In the genomic region with DNA sequence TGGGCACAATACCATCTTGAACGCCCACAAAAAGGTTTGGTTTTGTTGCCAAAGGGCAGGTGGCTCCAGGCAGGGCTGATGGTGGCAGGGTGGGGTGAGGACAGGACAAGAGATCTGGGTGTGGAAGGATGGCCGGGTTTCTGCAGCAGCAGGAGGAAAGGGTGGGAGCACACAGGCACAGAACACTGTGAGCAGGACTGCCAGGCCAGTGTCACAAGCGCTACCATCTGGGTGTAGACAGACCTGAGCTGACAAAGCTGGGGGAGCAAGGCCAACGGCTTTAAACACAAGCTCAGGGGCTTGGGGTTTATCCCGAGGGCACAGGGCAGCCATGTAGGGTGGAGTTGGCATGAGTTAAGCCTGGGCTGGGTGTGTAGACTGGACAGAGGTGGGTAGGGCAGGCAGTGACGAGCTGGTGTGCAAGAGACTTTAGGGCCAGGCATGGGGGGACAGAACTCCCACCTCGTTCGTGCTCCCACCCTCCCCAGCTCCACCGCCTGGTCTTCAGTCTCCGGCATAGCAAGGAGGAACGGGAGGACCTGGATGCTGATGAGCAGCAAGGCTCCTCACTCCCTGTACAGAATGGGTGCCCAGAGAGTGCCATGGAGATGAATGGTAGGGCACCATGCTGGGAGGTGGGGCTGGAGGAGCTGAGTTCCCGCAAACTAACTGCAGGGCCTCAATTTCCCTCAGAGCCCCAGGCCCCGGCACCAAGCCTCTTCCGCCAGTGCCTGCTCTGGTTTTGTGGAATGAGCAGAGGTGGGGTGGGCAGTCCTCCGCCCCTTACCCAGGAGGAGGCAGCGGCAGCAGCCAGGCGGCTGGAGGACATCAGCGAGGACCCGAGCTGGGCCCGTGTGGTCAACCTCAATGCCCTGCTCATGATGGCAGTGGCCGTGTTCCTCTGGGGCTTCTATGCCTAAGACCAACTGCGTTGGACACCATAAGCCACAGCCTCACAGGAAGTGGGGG, we compare ENCODE assay signal across 22 cellular contexts. TPM values are rescaled to one million over a fixed set of nuclear protein-coding genes. Genes with fewer than 3 reads are reported as not detected.
DNase-seq lines count a peak whose midpoint lies in the region; ATAC-seq and TF ChIP-seq lines count a peak whose summit lies in the region.
"Had no signal": no experiment of that assay in that cellular context is flagged by ENCODE, and none has a peak within 500 bp of the region (broad histone marks: within the 10 kb centered on the region; RNA-seq: fewer than 3 reads in every experiment).

No MANE protein-coding gene starts in this region.

- no peaks in the 10 kb centered on the region for H3K9me2 ChIP-seq in OCI-LY7 (ENCODE audit: insufficient read depth, low read length)

- no peak for TF ChIP-seq CTCF in OCI-LY7 (conservative IDR thresholded peaks at IDR 0.05; ENCODE audit: low read length)
- no peak for TF ChIP-seq CTCF in neural crest cell (conservative IDR thresholded peaks at IDR 0.05)
- TF ChIP-seq CTCF in esophagus muscularis mucosa (IDR thresholded peaks at IDR 0.05), result no peak

- BruUV-seq in OCI-LY7 (replicated peaks; lab: Mats Ljungman, UMichigan), result TSS peak; percentile 66

- no peak overlapping the region for H2BK15ac ChIP-seq in mesendoderm (replicated peaks; ENCODE audit: low read depth)

- no peak overlapping the region for H2AFZ ChIP-seq in OCI-LY7 (ENCODE audit: low read length)
- H2AFZ ChIP-seq: hepatocyte had no signal

- H4K8ac ChIP-seq in mesendoderm (ENCODE audit: low read depth, low read length), result no peak overlapping the region

- POLR2A ChIA-PET in activated CD4-positive, alpha-beta memory T cell treated with anti-CD3 and anti-CD28 coated beads, Interleukin-2, amount 10 ng/mL, durations not matched to agents 7 days and 5 days (lab: Charles Lee), result interaction anchor here (1.0 to 3.4 kb wide), 4 partner anchors 10 to 30 kb away, joined by 3 to 10 read pairs (median 3); partner anchors contain the start of gene RUSF1
- POLR2A ChIA-PET in activated CD4-positive, alpha-beta memory T cell treated with anti-CD3 and anti-CD28 coated beads for 36 hours (lab: Charles Lee), result interaction anchor here (0.9 to 2.1 kb wide), 2 partner anchors 13 to 18 kb away, joined by 4 to 9 read pairs; partner anchors contain the start of gene RUSF1
- POLR2A ChIA-PET in OCI-LY7 (lab: Charles Lee), result no interaction called here

- peaks cover 7% of the 10 kb centered on the region for H3K27me3 Mint-ChIP-seq in activated CD4-positive, alpha-beta memory T cell treated with anti-CD3 and anti-CD28 coated beads, Interleukin-2, amount 10 ng/mL, durations not matched to agents 7 days and 5 days
- H3K27me3 Mint-ChIP-seq in activated CD4-positive, alpha-beta memory T cell treated with anti-CD3 and anti-CD28 coated beads for 36 hours, result no peaks in the 10 kb centered on the region
- H3K27me3 Mint-ChIP-seq in central memory CD8-positive, alpha-beta T cell, result no peaks in the 10 kb centered on the region
- peaks cover 52% of the 10 kb centered on the region for H3K27me3 Mint-ChIP-seq in neural crest cell (ENCODE audit: low read depth)

- H3K36me3 Mint-ChIP-seq in activated CD4-positive, alpha-beta memory T cell treated with anti-CD3 and anti-CD28 coated beads, Interleukin-2, amount 10 ng/mL, durations not matched to agents 7 days and 5 days (ENCODE audit: low read depth), result peaks cover 11% of the 10 kb centered on the region
- peaks cover 4% of the 10 kb centered on the region for H3K36me3 Mint-ChIP-seq in activated CD4-positive, alpha-beta memory T cell treated with anti-CD3 and anti-CD28 coated beads for 36 hours
- peaks cover 7% of the 10 kb centered on the region for H3K36me3 Mint-ChIP-seq in central memory CD8-positive, alpha-beta T cell (ENCODE audit: insufficient read depth)
- H3K36me3 Mint-ChIP-seq in neural crest cell (ENCODE audit: low read depth), result peaks cover 8% of the 10 kb centered on the region

- no peak overlapping the region for H2BK5ac ChIP-seq in mesendoderm (ENCODE audit: low read length)

- H2BK120ac ChIP-seq in mesendoderm (ENCODE audit: low read depth, low read length), result no peak overlapping the region

- no peak for DNase-seq in activated CD4-positive, alpha-beta memory T cell treated with anti-CD3 and anti-CD28 coated beads, Interleukin-2, amount 10 ng/mL, durations not matched to agents 7 days and 5 days
- no peak for DNase-seq in activated CD4-positive, alpha-beta memory T cell treated with anti-CD3 and anti-CD28 coated beads for 36 hours
- DNase-seq in OCI-LY7 (ENCODE audit: low spot score) (no peak), neural crest cell (ENCODE audit: low read depth, low spot score) (no peak), esophagus muscularis mucosa (ENCODE audit: extremely low spot score) (no peak), mesendoderm (no peak)
- DNase-seq in central memory CD8-positive, alpha-beta T cell (ENCODE audit: low spot score in 2 of 2), result no peak
- DNase-seq: anterior cingulate cortex; kidney glomerular epithelial cell; NCI-H226; stimulated activated CD4-positive, alpha-beta T cell treated with anti-CD3 and anti-CD28 coated beads, Interleukin-15, amount 100 ng/mL, for 24 hours; stimulated activated naive CD8-positive, alpha-beta T cell treated with anti-CD3 and anti-CD28 coated beads, Interleukin-15, amount 100 ng/mL, for 72 hours; trophoblast cell had no signal

- H3K27ac Mint-ChIP-seq in activated CD4-positive, alpha-beta memory T cell treated with anti-CD3 and anti-CD28 coated beads, Interleukin-2, amount 10 ng/mL, durations not matched to agents 7 days and 5 days, result no peak overlapping the region
- H3K27ac Mint-ChIP-seq in activated CD4-positive, alpha-beta memory T cell treated with anti-CD3 and anti-CD28 coated beads for 36 hours, result no peak overlapping the region
- no peak overlapping the region for H3K27ac Mint-ChIP-seq in central memory CD8-positive, alpha-beta T cell (ENCODE audit: low read depth)
- no peak overlapping the region for H3K27ac Mint-ChIP-seq in neural crest cell (ENCODE audit: unreplicated experiment)

- CTCF ChIA-PET in activated CD4-positive, alpha-beta memory T cell treated with anti-CD3 and anti-CD28 coated beads, Interleukin-2, amount 10 ng/mL, durations not matched to agents 7 days and 5 days (lab: Charles Lee), result interaction anchor here (0.6 to 1.2 kb wide), 2 partner anchors 35 to 272 kb away, joined by 3 read pairs; no protein-coding TSS in a partner anchor
- CTCF ChIA-PET in activated CD4-positive, alpha-beta memory T cell treated with anti-CD3 and anti-CD28 coated beads for 36 hours (lab: Charles Lee), result no interaction called here
- CTCF ChIA-PET in OCI-LY7 (lab: Charles Lee; ENCODE audit: unreplicated experiment), result no interaction called here

- H3K36me3 ChIP-seq in OCI-LY7 (ENCODE audit: insufficient read depth, low read length) (no peaks in the 10 kb centered on the region), esophagus muscularis mucosa (peaks cover 25 to 55% (median 50%) of the 10 kb centered on the region in 4 donors), mesendoderm (ENCODE audit: control insufficient read depth, insufficient read depth, low read length) (no peaks in the 10 kb centered on the region)

- no peaks in the 10 kb centered on the region for H4K20me1 ChIP-seq in OCI-LY7 (ENCODE audit: insufficient read depth, low read length)

- no peak overlapping the region for H3K4ac ChIP-seq in mesendoderm (ENCODE audit: low read depth, low read length)

- peaks cover 12% of the 10 kb centered on the region for H3K4me1 Mint-ChIP-seq in activated CD4-positive, alpha-beta memory T cell treated with anti-CD3 and anti-CD28 coated beads, Interleukin-2, amount 10 ng/mL, durations not matched to agents 7 days and 5 days
- H3K4me1 Mint-ChIP-seq in activated CD4-positive, alpha-beta memory T cell treated with anti-CD3 and anti-CD28 coated beads for 36 hours (ENCODE audit: low read depth), result peaks cover 6% of the 10 kb centered on the region
- peaks cover 11% of the 10 kb centered on the region for H3K4me1 Mint-ChIP-seq in central memory CD8-positive, alpha-beta T cell
- H3K4me1 Mint-ChIP-seq in neural crest cell, result peaks cover 3% of the 10 kb centered on the region

- no peak overlapping the region for H3K56ac ChIP-seq in mesendoderm (ENCODE audit: low read length)

- TF ChIP-seq POLR2A in esophagus muscularis mucosa (IDR thresholded peaks at IDR 0.05; ENCODE audit: low read depth), result no peak

- intact Hi-C loops in activated CD4-positive, alpha-beta memory T cell treated with anti-CD3 and anti-CD28 coated beads for 36 hours (cut with micrococcal nuclease), result no loop called here
- intact Hi-C loops in OCI-LY7 (cut with micrococcal nuclease; ENCODE audit: unreplicated experiment) (no loop called here), esophagus muscularis mucosa (cut with DNase I) (no loop called here)

- H3K79me1 ChIP-seq in mesendoderm (ENCODE audit: low read length), result no peaks in the 10 kb centered on the region

- H3K9me3 ChIP-seq in OCI-LY7 (ENCODE audit: low read length), result no peaks in the 10 kb centered on the region
- no peaks in the 10 kb centered on the region for H3K9me3 ChIP-seq in esophagus muscularis mucosa
- H3K9me3 ChIP-seq: A549 had no signal

- no peak overlapping the region for H2AK5ac ChIP-seq in mesendoderm (ENCODE audit: low read length)

- H3K23ac ChIP-seq in mesendoderm (ENCODE audit: low read length), result no peak overlapping the region

- no peaks in the 10 kb centered on the region for H3K9me3 Mint-ChIP-seq in activated CD4-positive, alpha-beta memory T cell treated with anti-CD3 and anti-CD28 coated beads, Interleukin-2, amount 10 ng/mL, durations not matched to agents 7 days and 5 days
- H3K9me3 Mint-ChIP-seq in activated CD4-positive, alpha-beta memory T cell treated with anti-CD3 and anti-CD28 coated beads for 36 hours, result no peaks in the 10 kb centered on the region
- no peaks in the 10 kb centered on the region for H3K9me3 Mint-ChIP-seq in central memory CD8-positive, alpha-beta T cell
- no peaks in the 10 kb centered on the region for H3K9me3 Mint-ChIP-seq in neural crest cell
- H3K9me3 Mint-ChIP-seq: stimulated activated naive CD8-positive, alpha-beta T cell treated with anti-CD3 and anti-CD28 coated beads, Interleukin-15, amount 100 ng/mL, for 72 hours had no signal

- no peak overlapping the region for H3K18ac ChIP-seq in mesendoderm (ENCODE audit: low read length)

- H3K4me3 Mint-ChIP-seq in activated CD4-positive, alpha-beta memory T cell treated with anti-CD3 and anti-CD28 coated beads, Interleukin-2, amount 10 ng/mL, durations not matched to agents 7 days and 5 days, result peak overlapping the region; percentile 5
- no peak overlapping the region for H3K4me3 Mint-ChIP-seq in activated CD4-positive, alpha-beta memory T cell treated with anti-CD3 and anti-CD28 coated beads for 36 hours
- peak overlapping the region; percentile 45 for H3K4me3 Mint-ChIP-seq in central memory CD8-positive, alpha-beta T cell
- peak overlapping the region; percentile 47 for H3K4me3 Mint-ChIP-seq in neural crest cell
- H3K4me3 Mint-ChIP-seq: stimulated activated naive CD8-positive, alpha-beta T cell treated with anti-CD3 and anti-CD28 coated beads, Interleukin-15, amount 100 ng/mL, for 72 hours had no signal

- H3K27ac ChIP-seq in OCI-LY7 (ENCODE audit: low read depth, low read length, poor library complexity, severe bottlenecking), result no peak overlapping the region
- H3K27ac ChIP-seq in esophagus muscularis mucosa (replicated peaks in 1 of 4), result no peak overlapping the region
- H3K27ac ChIP-seq in mesendoderm (ENCODE audit: low read depth, low read length), result no peak overlapping the region
- H3K27ac ChIP-seq: A549, hepatocyte, VCaP had no signal

- H3K4me3 ChIP-seq in OCI-LY7 (ENCODE audit: low read depth, low read length, poor library complexity, severe bottlenecking), result no peak overlapping the region
- H3K4me3 ChIP-seq in esophagus muscularis mucosa, result no peak overlapping the region
- H3K4me3 ChIP-seq in mesendoderm (ENCODE audit: low read length), result no peak overlapping the region
- H3K4me3 ChIP-seq: A549, hepatocyte had no signal

- peaks cover 4% of the 10 kb centered on the region for H3K4me1 ChIP-seq in OCI-LY7 (ENCODE audit: insufficient read depth, low read length, poor library complexity, severe bottlenecking)
- peaks cover 17 to 25% (median 23%) of the 10 kb centered on the region in 4 donors for H3K4me1 ChIP-seq in esophagus muscularis mucosa
- H3K4me1 ChIP-seq in mesendoderm (ENCODE audit: control insufficient read depth, low read depth, low read length), result no peaks in the 10 kb centered on the region

- no peak overlapping the region for H3K9ac ChIP-seq in mesendoderm (ENCODE audit: low read length)

- ATAC-seq in central memory CD8-positive, alpha-beta T cell (replicated peaks; ENCODE audit: extremely low read depth, poor library complexity, severe bottlenecking), result no peak
- ATAC-seq in HG02852 (IDR thresholded peaks at IDR 0.05; ENCODE audit: unreplicated experiment), result no peak
- ATAC-seq: A549; Right ventricle myocardium inferior; stimulated activated naive CD8-positive, alpha-beta T cell treated with anti-CD3 and anti-CD28 coated beads, Interleukin-15, amount 100 ng/mL, for 72 hours had no signal

- no peak overlapping the region for H4K5ac ChIP-seq in mesendoderm (ENCODE audit: low read length)

- H3K27me3 ChIP-seq in esophagus muscularis mucosa, result peaks cover 0 to 41% (median 9%) of the 10 kb centered on the region in 4 donors
- peaks cover 12% of the 10 kb centered on the region for H3K27me3 ChIP-seq in mesendoderm (ENCODE audit: insufficient read depth, low read length, poor library complexity)
- H3K27me3 ChIP-seq: hepatocyte had no signal

- no peaks in the 10 kb centered on the region for H3K79me2 ChIP-seq in OCI-LY7 (ENCODE audit: insufficient read depth, low read depth, low read length)
- H3K79me2 ChIP-seq in mesendoderm (ENCODE audit: control insufficient read depth, insufficient read depth, low read length), result no peaks in the 10 kb centered on the region
- H3K79me2 ChIP-seq: hepatocyte had no signal

- no peak for TF ChIP-seq EP300 in esophagus muscularis mucosa (IDR thresholded peaks at IDR 0.05)

- 91% methylated on average over 12 of the region's 22 CpGs for WGBS in esophagus muscularis mucosa
- WGBS in mesendoderm (ENCODE audit: extremely low coverage, insufficient coverage, low lambda C conversion rate), result no CpG with 5 or more reads among the region's 22 CpGs

- H3K4me2 ChIP-seq in OCI-LY7 (ENCODE audit: low read length) (no peak overlapping the region), mesendoderm (ENCODE audit: low read length) (no peak overlapping the region)
- H3K4me2 ChIP-seq: A549, hepatocyte had no signal

RNA-seq across cellular contexts. Expression of gene SLC5A2, which starts 7.0 kb away (rescaled TPM):
- total RNA-seq in activated CD4-positive, alpha-beta memory T cell treated with anti-CD3 and anti-CD28 coated beads, Interleukin-2, amount 10 ng/mL, durations not matched to agents 7 days and 5 days, result under 1 TPM; 0.25 to 0.30 TPM
- under 1 TPM in 1 of 2 experiments, not detected in 1; 0.21 TPM for total RNA-seq in activated CD4-positive, alpha-beta memory T cell treated with anti-CD3 and anti-CD28 coated beads for 36 hours
- not detected in 2 replicates for total RNA-seq in OCI-LY7 (2014; rRNA removed; shearing (Covaris generic))
- total RNA-seq in OCI-LY7 (2022) (not detected in 2 replicates), neural crest cell (not detected in 2 replicates), esophagus muscularis mucosa (under 1 TPM in 3 of 4 donors, not detected in 1; 0.13 to 0.66 (median 0.34) TPM)
- 0.01 TPM for polyA plus RNA-seq in mesendoderm (2013, experiment 1 of 2)
- not detected for polyA plus RNA-seq in mesendoderm (2013, experiment 2 of 2)
- total RNA-seq: H4, mesenteric fat pad, right cardiac atrium, Right ventricle myocardium inferior had no signal

RNA-seq across cellular contexts. Expression of gene TGFB1I1, which starts 17.9 kb away (rescaled TPM):
- under 1 TPM; 0.25 to 0.38 TPM for total RNA-seq in activated CD4-positive, alpha-beta memory T cell treated with anti-CD3 and anti-CD28 coated beads, Interleukin-2, amount 10 ng/mL, durations not matched to agents 7 days and 5 days
- total RNA-seq in activated CD4-positive, alpha-beta memory T cell treated with anti-CD3 and anti-CD28 coated beads for 36 hours, result 1 to 10 TPM in 1 of 2 experiments, under 1 TPM in 1; 0.80 to 1.1 TPM
- total RNA-seq in OCI-LY7 (2014; rRNA removed; shearing (Covaris generic)), result 0.05 and 0.73 TPM in 2 replicates
- total RNA-seq in OCI-LY7 (2022) (0.38 TPM in 1 of 2 replicates, not detected in the other), neural crest cell (7.2 and 8.8 TPM in 2 replicates), esophagus muscularis mucosa (100 to 1,000 TPM; 255 to 471 (median 274) TPM)
- 4.1 TPM for polyA plus RNA-seq in mesendoderm (2013, experiment 1 of 2)
- polyA plus RNA-seq in mesendoderm (2013, experiment 2 of 2), result 4.7 TPM

RNA-seq across cellular contexts. Expression of gene RUSF1, which starts 18.3 kb away (rescaled TPM):
- total RNA-seq in activated CD4-positive, alpha-beta memory T cell treated with anti-CD3 and anti-CD28 coated beads, Interleukin-2, amount 10 ng/mL, durations not matched to agents 7 days and 5 days, result 10 to 100 TPM; 36.8 to 37.9 TPM
- 10 to 100 TPM; 40.9 to 41.2 TPM for total RNA-seq in activated CD4-positive, alpha-beta memory T cell treated with anti-CD3 and anti-CD28 coated beads for 36 hours
- total RNA-seq in OCI-LY7 (2014; rRNA removed; shearing (Covaris generic)), result 24.0 and 28.6 TPM in 2 replicates
- total RNA-seq in OCI-LY7 (2022) (40.4 TPM in 2 replicates), neural crest cell (47.6 and 47.7 TPM in 2 replicates), esophagus muscularis mucosa (10 to 100 TPM; 32.4 to 51.3 (median 43.6) TPM)
- polyA plus RNA-seq in mesendoderm (2013, experiment 1 of 2), result 12.4 TPM
- polyA plus RNA-seq in mesendoderm (2013, experiment 2 of 2), result 12.2 TPM

RNA-seq across cellular contexts. Expression of gene ARMC5, which starts 30.6 kb away (rescaled TPM):
- 10 to 100 TPM; 10.1 to 12.0 TPM for total RNA-seq in activated CD4-positive, alpha-beta memory T cell treated with anti-CD3 and anti-CD28 coated beads, Interleukin-2, amount 10 ng/mL, durations not matched to agents 7 days and 5 days
- 1 to 10 TPM; 5.5 to 6.4 TPM for total RNA-seq in activated CD4-positive, alpha-beta memory T cell treated with anti-CD3 and anti-CD28 coated beads for 36 hours
- 6.4 and 7.0 TPM in 2 replicates for total RNA-seq in OCI-LY7 (2014; rRNA removed; shearing (Covaris generic))
- total RNA-seq in OCI-LY7 (2022) (7.8 and 8.8 TPM in 2 replicates), neural crest cell (11.8 and 12.3 TPM in 2 replicates), esophagus muscularis mucosa (10 to 100 TPM in 2 of 4 donors, 1 to 10 TPM in 2; 5.4 to 13.4 (median 9.9) TPM)
- polyA plus RNA-seq in mesendoderm (2013, experiment 1 of 2), result 6.4 TPM
- 6.8 TPM for polyA plus RNA-seq in mesendoderm (2013, experiment 2 of 2)

RNA-seq across cellular contexts. Expression of gene AHSP, which starts 37.8 kb away (rescaled TPM):
- not detected for total RNA-seq in activated CD4-positive, alpha-beta memory T cell treated with anti-CD3 and anti-CD28 coated beads, Interleukin-2, amount 10 ng/mL, durations not matched to agents 7 days and 5 days
- not detected for total RNA-seq in activated CD4-positive, alpha-beta memory T cell treated with anti-CD3 and anti-CD28 coated beads for 36 hours
- total RNA-seq in OCI-LY7 (2014; rRNA removed; shearing (Covaris generic)), result not detected in 2 replicates
- total RNA-seq in OCI-LY7 (2022) (not detected in 2 replicates), neural crest cell (not detected in 2 replicates), esophagus muscularis mucosa (1 to 10 TPM in 1 of 4 donors, not detected in 3; 1.2 TPM)
- polyA plus RNA-seq in mesendoderm (2013, experiment 1 of 2), result 1.5 TPM
- polyA plus RNA-seq in mesendoderm (2013, experiment 2 of 2), result 1.3 TPM
- total RNA-seq: fibroblast of villous mesenchyme, H4, hepatocyte, mesenteric fat pad, right cardiac atrium, Right ventricle myocardium inferior had no signal
- polyA plus RNA-seq: A549, hepatocyte, right cardiac atrium had no signal

Comparison
In these comparisons a context has a peak if more than half of its experiments do, and no peak if none do; other contexts are left out.
1. RNA of gene TGFB1I1, which starts 17.9 kb away (total RNA-seq): 255 to 471 TPM in esophagus muscularis mucosa; 7.2 to 8.8 TPM in neural crest cell, 0.80 to 1.1 TPM in activated CD4-positive, alpha-beta memory T cell treated with anti-CD3 and anti-CD28 coated beads for 36 hours, 0.05 to 0.73 TPM in OCI-LY7 and 0.25 to 0.38 TPM in activated CD4-positive, alpha-beta memory T cell treated with anti-CD3 and anti-CD28 coated beads, Interleukin-2, amount 10 ng/mL, durations not matched to agents 7 days and 5 days; every median in the first group is over 10 times any median in the second.